Comparison of ENCODE assay signal across 15 cellular contexts in the genomic region with DNA sequence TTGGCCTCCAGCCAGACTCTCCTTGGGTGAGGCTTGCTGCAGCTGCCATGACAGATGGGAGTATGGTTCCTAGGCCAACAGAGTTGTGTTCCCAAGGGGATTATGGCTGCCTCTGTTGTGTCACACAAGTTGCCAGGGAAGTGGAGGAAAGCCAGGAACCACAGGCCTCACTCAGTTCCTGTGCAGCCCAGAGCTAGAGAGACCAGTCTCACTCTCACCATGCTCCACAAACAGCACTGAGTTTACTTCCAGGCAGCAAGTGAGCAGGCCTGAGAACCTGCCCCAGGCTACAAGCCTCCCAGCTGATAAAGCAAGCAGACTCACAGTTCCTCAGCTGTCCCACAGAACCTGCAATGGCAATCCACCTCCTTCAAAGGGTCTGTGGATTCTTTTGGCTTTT.
DNase-seq lines count a peak whose midpoint lies in the region; ATAC-seq and TF ChIP-seq lines count a peak whose summit lies in the region.
"Had no signal": no experiment of that assay in that cellular context is flagged by ENCODE, and none has a peak within 500 bp of the region (broad histone marks: within the 10 kb centered on the region; RNA-seq: fewer than 3 reads in every experiment).

No MANE protein-coding gene starts in this region.

- no peak overlapping the region for H3K4me3 ChIP-seq in SJCRH30
- H3K4me3 ChIP-seq: prostate gland had no signal

- H3K27me3 ChIP-seq in SJCRH30, result no peaks in the 10 kb centered on the region

- no peaks in the 10 kb centered on the region for H3K9me3 ChIP-seq in SJCRH30 (replicated peaks)
- H3K9me3 ChIP-seq: prostate gland had no signal

- H3K27ac ChIP-seq in SJCRH30, result no peak overlapping the region
- H3K27ac ChIP-seq: prostate gland had no signal

- no peaks in the 10 kb centered on the region for H3K36me3 ChIP-seq in SJCRH30
- H3K36me3 ChIP-seq: prostate gland had no signal

- peaks cover 8% of the 10 kb centered on the region; the same call in 1 of the 2 replicates for H3K4me1 ChIP-seq in SJCRH30
- H3K4me1 ChIP-seq: prostate gland had no signal

- ATAC-seq in HG03442 (IDR thresholded peaks at IDR 0.05; ENCODE audit: unreplicated experiment) (no peak), HG03378 (IDR thresholded peaks at IDR 0.05; ENCODE audit: unreplicated experiment) (no peak)
- ATAC-seq: stimulated activated naive CD8-positive, alpha-beta T cell treated with anti-CD3 and anti-CD28 coated beads, Interleukin-15, Interleukin-2, amounts not matched to agents 100 U/mL and 50 U/mL, for 24 hours had no signal

- no peak for TF ChIP-seq CTCF in GM20000 (IDR thresholded peaks at IDR 0.05; ENCODE audit: extremely low read depth, missing control alignments)

- DNase-seq in DMS153 (lab: John Stamatoyannopoulos, UW) (peak; percentile 96), NCI-H1694 treated with DMSO at 0.1 percent for 48 hours (lab: John Stamatoyannopoulos, UW) (peak; percentile 31), SJCRH30 (peak; percentile 71 to 81), islet precursor cell (peak; percentile 96), Kasumi-1 (lab: John Stamatoyannopoulos, UW) (no peak), GM20000 (ENCODE audit: low spot score) (no peak)
- DNase-seq: activated CD4-positive, CD25-positive, alpha-beta regulatory T cell treated with anti-CD3 and anti-CD28 coated beads, Interleukin-2, amount 50 U/mL, for 72 hours; activated T-cell treated with anti-CD3 and anti-CD28 coated beads, Interleukin-2, amount 50 U/mL, for 48 hours; amniotic stem cell; MV-4-11; stimulated activated CD4-positive, alpha-beta T cell treated with anti-CD3 and anti-CD28 coated beads, Interleukin-4, amount 100 ng/mL, for 24 hours; stimulated activated naive CD8-positive, alpha-beta T cell treated with anti-CD3 and anti-CD28 coated beads, Interleukin-15, Interleukin-2, amounts not matched to agents 100 U/mL and 50 U/mL, for 24 hours had no signal

Comparison
In these comparisons a context has a peak if more than half of its experiments do, and no peak if none do; other contexts are left out.
1. DNase-seq: peak in DMS153 (single experiment), NCI-H1694 treated with DMSO at 0.1 percent for 48 hours (single experiment), SJCRH30 (2 of 2) and islet precursor cell (single experiment); none in Kasumi-1 (0 of 2) and GM20000 (single experiment).